Comparison of ENCODE assay signal across 25 cellular contexts in the genomic region with DNA sequence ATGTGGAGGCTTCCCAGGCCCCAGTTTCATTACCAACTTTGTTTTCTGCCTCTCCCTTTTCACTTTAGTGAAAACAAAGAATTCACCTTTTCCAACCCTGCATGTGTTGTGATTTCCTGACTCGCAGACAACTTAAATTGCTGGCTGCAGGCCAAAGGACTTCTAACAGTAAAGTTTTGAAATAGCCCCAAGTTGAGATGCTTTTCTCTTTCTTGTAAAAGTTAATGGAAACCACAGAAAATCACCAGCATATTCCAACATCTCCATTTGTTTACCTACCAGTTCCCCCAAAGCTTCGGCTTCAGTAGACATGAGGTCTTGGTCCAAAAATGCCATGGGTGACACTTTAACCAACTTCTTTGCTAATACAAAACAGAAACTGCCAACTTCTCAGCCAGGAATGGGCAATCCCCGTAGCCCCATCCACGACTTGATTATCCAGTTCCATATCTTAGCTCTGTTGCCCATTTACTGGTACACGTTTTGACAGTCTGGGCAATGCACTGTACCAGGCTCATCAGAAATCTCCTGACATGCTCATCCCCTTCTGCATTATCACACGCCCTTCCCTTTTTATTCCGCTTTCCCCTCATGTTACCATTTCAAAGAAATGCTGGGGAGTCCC.
A peak's percentile ranks its signal among the peaks of the same experiment; 100 is the strongest.
DNase-seq lines count a peak whose midpoint lies in the region; ATAC-seq and TF ChIP-seq lines count a peak whose summit lies in the region.
"Had no signal": no experiment of that assay in that cellular context is flagged by ENCODE, and none has a peak within 500 bp of the region (broad histone marks: within the 10 kb centered on the region; RNA-seq: fewer than 3 reads in every experiment).

No MANE protein-coding gene starts in this region.

- H3K9ac ChIP-seq in neural progenitor cell = no peak overlapping the region

- H3K4me1 ChIP-seq in GM23338 (ENCODE audit: insufficient read depth) = peaks cover 17% of the 10 kb centered on the region
- H3K4me1 ChIP-seq in neural progenitor cell = peaks cover 26% of the 10 kb centered on the region
- H3K4me1 ChIP-seq: sigmoid colon had no signal

- in situ Hi-C loops in astrocyte of the cerebellum (cut with HindIII; ENCODE audit: low sequenced_read_pairs) (no loop called here), GM13976 (cut with MboI; ENCODE audit: low sequenced_read_pairs, unreplicated experiment) (no loop called here)

- H3K27me3 ChIP-seq in GM23338 (ENCODE audit: insufficient read depth) = no peaks in the 10 kb centered on the region
- H3K27me3 ChIP-seq in neural progenitor cell = no peaks in the 10 kb centered on the region
- H3K27me3 ChIP-seq: sigmoid colon had no signal

- no peak overlapping the region for H3K4me3 Mint-ChIP-seq in GM23338
- no peak overlapping the region for H3K4me3 Mint-ChIP-seq in neural progenitor cell
- H3K4me3 Mint-ChIP-seq: CD8-positive, alpha-beta T cell; stimulated activated memory B cell treated with anti-CD40 and anti-IgM and Interleukin-4, amounts not matched to agents 10 μg/mL and 1 μg/mL and 100 μg/mL, for 72 hours; T-helper 1 cell treated with Interleukin-12 subunit alpha and Interleukin-12 subunit beta and Interleukin-4 antibody, amounts not matched to agents 30 μg/mL and 1 μg/mL, for 36 hours had no signal

- H3K79me2 ChIP-seq in GM23338 (replicated peaks; ENCODE audit: insufficient read depth) = no peaks in the 10 kb centered on the region
- H3K79me2 ChIP-seq in neural progenitor cell (ENCODE audit: low read depth) = no peaks in the 10 kb centered on the region

- H3K9me3 ChIP-seq in neural progenitor cell (ENCODE audit: low read depth) = no peaks in the 10 kb centered on the region
- H3K9me3 ChIP-seq: sigmoid colon had no signal

- H3K4me3 ChIP-seq in GM23338 (no peak overlapping the region), astrocyte of the cerebellum (ENCODE audit: low read depth, low read length) (no peak overlapping the region), fibroblast of the aortic adventitia (ENCODE audit: low read depth, low read length) (no peak overlapping the region), neural progenitor cell (no peak overlapping the region)
- H3K4me3 ChIP-seq: sigmoid colon had no signal

- H3K36me3 ChIP-seq in GM23338 (ENCODE audit: insufficient read depth) = no peaks in the 10 kb centered on the region
- no peaks in the 10 kb centered on the region for H3K36me3 ChIP-seq in neural progenitor cell
- H3K36me3 ChIP-seq: sigmoid colon, WERI-Rb-1 had no signal

- DNase-seq in GM23338 (ENCODE audit: low spot score) (no peak), astrocyte of the cerebellum (ENCODE audit: low read depth) (peak; percentile 27), fibroblast of the aortic adventitia (ENCODE audit: low read depth) (peak; percentile 25), neural progenitor cell (ENCODE audit: low spot score) (no peak), GM13976 (ENCODE audit: low spot score) (no peak), globus pallidus (ENCODE audit: low spot score) (no peak), cortex of kidney (lab: John Stamatoyannopoulos, UW) (no peak)
- DNase-seq: activated CD4-positive, alpha-beta T cell treated with anti-CD3 and anti-CD28 coated beads, Interleukin-2, amount 50 U/mL, for 48 hours; activated naive CD4-positive, alpha-beta T cell; activated T-cell treated with anti-CD3 and anti-CD28 coated beads for 4 hours; amygdala; CD8-positive, alpha-beta T cell; foreskin melanocyte; Kasumi-1; NCI-H1092 treated with DMSO at 0.1 percent for 48 hours; NCI-H2107; NCI-H69; nucleus accumbens; Right ventricle myocardium superior; sigmoid colon; WERI-Rb-1 had no signal

- H3K36me3 Mint-ChIP-seq in GM23338 (ENCODE audit: low read depth) (peaks cover 6% of the 10 kb centered on the region; the same call in 1 of the 3 replicates), neural progenitor cell (no peaks in the 10 kb centered on the region)
- H3K36me3 Mint-ChIP-seq: CD8-positive, alpha-beta T cell; stimulated activated memory B cell treated with anti-CD40 and anti-IgM and Interleukin-4, amounts not matched to agents 10 μg/mL and 1 μg/mL and 100 μg/mL, for 72 hours had no signal

- ATAC-seq in GM23338 (no peak), HG03565 (IDR thresholded peaks at IDR 0.05; ENCODE audit: unreplicated experiment) (no peak)
- ATAC-seq: CD8-positive, alpha-beta T cell; left lobe of liver; stimulated activated memory B cell treated with anti-CD40 and anti-IgM and Interleukin-4, amounts not matched to agents 10 μg/mL and 1 μg/mL and 100 μg/mL, for 72 hours had no signal

- H3K27ac Mint-ChIP-seq in GM23338 = no peak overlapping the region
- no peak overlapping the region for H3K27ac Mint-ChIP-seq in neural progenitor cell
- H3K27ac Mint-ChIP-seq: CD8-positive, alpha-beta T cell; stimulated activated memory B cell treated with anti-CD40 and anti-IgM and Interleukin-4, amounts not matched to agents 10 μg/mL and 1 μg/mL and 100 μg/mL, for 72 hours; T-helper 1 cell treated with Interleukin-12 subunit alpha and Interleukin-12 subunit beta and Interleukin-4 antibody, amounts not matched to agents 30 μg/mL and 1 μg/mL, for 36 hours had no signal

- no peaks in the 10 kb centered on the region for H3K9me2 ChIP-seq in GM23338 (ENCODE audit: insufficient read depth)

- peak overlapping the region; percentile 50; the same call in 1 of the 2 replicates for H3K27ac ChIP-seq in GM23338 (ENCODE audit: low read depth)
- no peak overlapping the region for H3K27ac ChIP-seq in neural progenitor cell
- H3K27ac ChIP-seq: sigmoid colon, WERI-Rb-1 had no signal

- H4K20me1 ChIP-seq in GM23338 (replicated peaks; ENCODE audit: insufficient read depth) (no peaks in the 10 kb centered on the region), neural progenitor cell (ENCODE audit: low read depth) (no peaks in the 10 kb centered on the region)

- H3K4me2 ChIP-seq in GM23338 (no peak overlapping the region), neural progenitor cell (no peak overlapping the region)

- TF ChIP-seq CTCF in GM23338 (conservative IDR thresholded peaks at IDR 0.05; ENCODE audit: low read depth in 2 of 2) (no peak), astrocyte of the cerebellum (IDR thresholded peaks at IDR 0.05; ENCODE audit: low read depth, low read length, missing control alignments) (no peak), fibroblast of the aortic adventitia (IDR thresholded peaks at IDR 0.05; ENCODE audit: insufficient read depth, low read length) (no peak), neural progenitor cell (IDR thresholded peaks at IDR 0.05) (no peak), GM13976 (IDR thresholded peaks at IDR 0.05; ENCODE audit: borderline replicate concordance, control extremely low read depth, extremely low read depth, insufficient read depth, missing control alignments) (no peak)

- peaks cover 3% of the 10 kb centered on the region; the same call in 2 of the 3 replicates for H3K9me3 Mint-ChIP-seq in GM23338
- H3K9me3 Mint-ChIP-seq in neural progenitor cell = no peaks in the 10 kb centered on the region
- H3K9me3 Mint-ChIP-seq: CD8-positive, alpha-beta T cell; stimulated activated memory B cell treated with anti-CD40 and anti-IgM and Interleukin-4, amounts not matched to agents 10 μg/mL and 1 μg/mL and 100 μg/mL, for 72 hours had no signal

- H2AFZ ChIP-seq in GM23338 = no peak overlapping the region
- peak overlapping the region; percentile 78 for H2AFZ ChIP-seq in neural progenitor cell (replicated peaks)

- no peaks in the 10 kb centered on the region for H3F3A ChIP-seq in GM23338 (replicated peaks; ENCODE audit: low read depth)
- H3F3A ChIP-seq in neural progenitor cell (ENCODE audit: low read depth) = no peaks in the 10 kb centered on the region

- H3K27me3 Mint-ChIP-seq in GM23338 (ENCODE audit: insufficient read depth, low read depth, poor library complexity) (peaks cover 5% of the 10 kb centered on the region), neural progenitor cell (ENCODE audit: insufficient read depth, low read depth) (no peaks in the 10 kb centered on the region)
- H3K27me3 Mint-ChIP-seq: stimulated activated memory B cell treated with anti-CD40 and anti-IgM and Interleukin-4, amounts not matched to agents 10 μg/mL and 1 μg/mL and 100 μg/mL, for 72 hours had no signal

- H3K4me1 Mint-ChIP-seq in GM23338 (peaks cover 11% of the 10 kb centered on the region), neural progenitor cell (peaks cover 9% of the 10 kb centered on the region)
- H3K4me1 Mint-ChIP-seq: stimulated activated memory B cell treated with anti-CD40 and anti-IgM and Interleukin-4, amounts not matched to agents 10 μg/mL and 1 μg/mL and 100 μg/mL, for 72 hours had no signal

TF ChIP-seq in GM23338, 12 proteins besides CTCF, POLR2A, EP300 and RAD21 (continues in another document):
- no peak for TF ChIP-seq POLR2AphosphoS5 (IDR thresholded peaks at IDR 0.05; ENCODE audit: low read depth)
- no peak for TF ChIP-seq EZH2phosphoT487 (IDR thresholded peaks at IDR 0.05; ENCODE audit: unreplicated experiment)

Comparison
In these comparisons a context has a peak if more than half of its experiments do, and no peak if none do; other contexts are left out.
1. DNase-seq: peak in astrocyte of the cerebellum (single experiment) and fibroblast of the aortic adventitia (single experiment); none in GM23338 (single experiment), neural progenitor cell (single experiment), GM13976 (single experiment), globus pallidus (single experiment) and cortex of kidney (single experiment).